ENCODE assay signal across 8 cellular contexts in genomic region chr3:131725414-131725813, GRCh38.
"Had no signal": no experiment of that assay in that cellular context is flagged by ENCODE, and none has a peak within 500 bp of the region (broad histone marks: within the 10 kb centered on the region; RNA-seq: fewer than 3 reads in every experiment).

No MANE protein-coding gene starts in this region.

- H3K4me3 ChIP-seq: GM23338 had no signal

- H3K27ac Mint-ChIP-seq: GM23338, H9 had no signal

- H3K4me1 Mint-ChIP-seq: GM23338, H9 had no signal

- ATAC-seq: GM23338 had no signal

- H2AFZ ChIP-seq: GM23338 had no signal

- FAIRE-seq: H1, H54, HTR-8/SVneo had no signal

- H3K4me2 ChIP-seq: GM23338, KMS-11 had no signal

- H3K9me3 Mint-ChIP-seq: GM23338, H9 had no signal

- H3K27ac ChIP-seq: KMS-11 had no signal

- H3K4me3 Mint-ChIP-seq: GM23338, H9 had no signal

- DNase-seq: H9, HCEC 1CT, KBM-7 had no signal

- H3K9ac ChIP-seq: KMS-11 had no signal
